In the genomic region with DNA sequence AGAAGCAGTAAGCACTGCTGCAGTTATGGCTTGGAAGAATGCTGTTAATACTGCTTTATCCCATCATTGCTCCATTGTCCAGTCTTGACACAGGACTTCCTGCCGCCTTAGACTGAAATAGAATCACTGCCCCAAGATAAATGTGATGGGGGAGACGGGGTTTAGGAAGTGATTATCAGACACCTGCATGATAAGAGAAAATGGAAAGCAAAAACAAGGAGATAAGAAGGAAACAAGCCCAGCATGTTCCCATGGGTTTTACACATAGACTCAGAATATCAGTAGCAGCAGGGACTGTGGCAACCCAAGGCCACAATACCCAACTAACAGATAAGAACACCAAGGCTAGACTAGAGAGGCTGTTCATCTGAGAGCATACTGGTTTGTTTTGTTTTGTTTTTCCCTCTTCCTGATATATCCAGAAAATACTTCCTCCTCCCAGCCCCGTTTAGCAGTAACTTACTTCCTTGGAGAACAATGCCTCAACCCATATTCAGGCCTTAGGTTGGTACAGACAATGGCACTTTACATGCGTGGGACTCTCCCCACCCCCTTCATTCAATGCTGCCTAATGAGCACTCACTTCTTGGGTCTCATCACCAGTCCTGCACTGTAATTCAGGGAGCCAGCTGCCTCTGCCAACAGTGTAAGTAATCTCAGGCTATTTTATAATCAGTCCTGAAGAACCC, we compare ENCODE assay signal across 20 cellular contexts.
A peak's percentile ranks its signal among the peaks of the same experiment; 100 is the strongest.
DNase-seq lines count a peak whose midpoint lies in the region; ATAC-seq and TF ChIP-seq lines count a peak whose summit lies in the region.
"Had no signal": no experiment of that assay in that cellular context is flagged by ENCODE, and none has a peak within 500 bp of the region (broad histone marks: within the 10 kb centered on the region; RNA-seq: fewer than 3 reads in every experiment).

No MANE protein-coding gene starts in this region.

- no peak for ATAC-seq in GM21619 (IDR thresholded peaks at IDR 0.05; ENCODE audit: unreplicated experiment)
- ATAC-seq in sciatic nerve, result no peak

- no peak overlapping the region for H3K4me3 Mint-ChIP-seq in dendritic cell treated with granulocyte-macrophage colony-stimulating factor and Interleukin-4, amounts not matched to agents 40 ng/mL and 50 ng/mL, for 4 days
- H3K4me3 Mint-ChIP-seq in progenitor cell of endocrine pancreas (ENCODE audit: low read depth), result no peak overlapping the region
- H3K4me3 Mint-ChIP-seq: CD4-positive, alpha-beta memory T cell had no signal

- no peak overlapping the region for H2BK120ac ChIP-seq in mesenchymal stem cell (ENCODE audit: low read depth, low read length)

- H4K8ac ChIP-seq in mesenchymal stem cell (ENCODE audit: low read length), result peak overlapping the region; percentile 38

- no peaks in the 10 kb centered on the region for H3K36me3 ChIP-seq in mesenchymal stem cell (ENCODE audit: control insufficient read depth in 1 of 2, insufficient read depth in 2 of 2, low read depth in 1 of 2, low read length in 2 of 2)
- H3K36me3 ChIP-seq: BLaER1, HAP-1 had no signal

- peak overlapping the region in 1 of 2 experiments; percentile 38 for H3K18ac ChIP-seq in mesenchymal stem cell (ENCODE audit: low read depth in 1 of 2, low read length in 2 of 2)

- 78% methylated on average over 4 of the region's 4 CpGs for WGBS in mesenchymal stem cell

- H2BK15ac ChIP-seq in mesenchymal stem cell (ENCODE audit: low read depth, poor library complexity, severe bottlenecking), result no peak overlapping the region

- DNase-seq in NCI-H226 (peak; percentile 9), mesenchymal stem cell (no peak), progenitor cell of endocrine pancreas (ENCODE audit: low spot score, unreplicated experiment) (no peak), SKM-1 treated with dmso at 0.1 percent for 144 hours (lab: John Stamatoyannopoulos, UW; ENCODE audit: unreplicated experiment) (no peak), sciatic nerve (ENCODE audit: low spot score) (no peak)
- DNase-seq: CD4-positive, alpha-beta memory T cell; DMS153; GF-D8; GM23248; KBM-7; NCI-H1105 treated with DMSO at 0.1 percent for 48 hours; NCI-H1694; NCI-H2081 treated with DMSO at 0.1 percent for 48 hours; NCI-H748 treated with DMSO at 0.1 percent for 48 hours; NK-92 treated with Interleukin-12 subunit alpha and Interleukin-12 subunit beta, amount 100 ng/mL, for 24 hours; SHP77 had no signal

- H2BK5ac ChIP-seq in mesenchymal stem cell (ENCODE audit: low read depth, low read length, poor library complexity, severe bottlenecking), result no peak overlapping the region

- no peak overlapping the region for H3K14ac ChIP-seq in mesenchymal stem cell (ENCODE audit: low read length in 2 of 2)

- H3K27me3 ChIP-seq in mesenchymal stem cell (ENCODE audit: control insufficient read depth in 1 of 2, insufficient read depth in 1 of 2, low read length in 2 of 2), result no peaks in the 10 kb centered on the region
- H3K27me3 ChIP-seq: BLaER1 had no signal

- peaks cover 31% of the 10 kb centered on the region for H3K9me3 Mint-ChIP-seq in dendritic cell treated with granulocyte-macrophage colony-stimulating factor and Interleukin-4, amounts not matched to agents 40 ng/mL and 50 ng/mL, for 4 days
- H3K9me3 Mint-ChIP-seq in progenitor cell of endocrine pancreas (ENCODE audit: low read depth), result peaks cover 22% of the 10 kb centered on the region

- peaks cover 13% of the 10 kb centered on the region for H3K27me3 Mint-ChIP-seq in dendritic cell treated with granulocyte-macrophage colony-stimulating factor and Interleukin-4, amounts not matched to agents 40 ng/mL and 50 ng/mL, for 4 days
- no peaks in the 10 kb centered on the region for H3K27me3 Mint-ChIP-seq in progenitor cell of endocrine pancreas

- peaks cover 3% of the 10 kb centered on the region for H3K79me1 ChIP-seq in mesenchymal stem cell (replicated peaks; ENCODE audit: low read length, poor library complexity, severe bottlenecking)

- peak overlapping the region; percentile 18 for H3K27ac Mint-ChIP-seq in dendritic cell treated with granulocyte-macrophage colony-stimulating factor and Interleukin-4, amounts not matched to agents 40 ng/mL and 50 ng/mL, for 4 days
- H3K27ac Mint-ChIP-seq in progenitor cell of endocrine pancreas, result peak overlapping the region; percentile 49
- H3K27ac Mint-ChIP-seq: CD4-positive, alpha-beta memory T cell had no signal

- H4K91ac ChIP-seq in mesenchymal stem cell (ENCODE audit: low read length), result no peak overlapping the region

- H3K4ac ChIP-seq in mesenchymal stem cell (ENCODE audit: low read depth in 1 of 2, low read length in 2 of 2), result no peak overlapping the region

- no peak overlapping the region for H3K9ac ChIP-seq in mesenchymal stem cell (ENCODE audit: low read length)
- H3K9ac ChIP-seq: BLaER1, GM23248 had no signal

- H2AK5ac ChIP-seq in mesenchymal stem cell (ENCODE audit: low read length, severe bottlenecking), result no peak overlapping the region

- no peak for TF ChIP-seq CTCF in progenitor cell of endocrine pancreas (IDR thresholded peaks at IDR 0.05; ENCODE audit: unreplicated experiment)

- intact Hi-C loops in dendritic cell treated with granulocyte-macrophage colony-stimulating factor and Interleukin-4, amounts not matched to agents 40 ng/mL and 50 ng/mL, for 4 days (cut with micrococcal nuclease), result no loop called here
- intact Hi-C loops in sciatic nerve (cut with DNase I), result loop anchor here (5.0 kb wide), 1 partner anchor 1465 kb away; no protein-coding TSS in a partner anchor

- H3K4me3 ChIP-seq in mesenchymal stem cell (ENCODE audit: insufficient read depth in 1 of 2, low read depth in 1 of 2, low read length in 2 of 2), result no peak overlapping the region
- H3K4me3 ChIP-seq: BLaER1, GM23248, HAP-1 had no signal

- peaks cover 13% of the 10 kb centered on the region for H3K4me1 Mint-ChIP-seq in dendritic cell treated with granulocyte-macrophage colony-stimulating factor and Interleukin-4, amounts not matched to agents 40 ng/mL and 50 ng/mL, for 4 days (ENCODE audit: low read depth)
- H3K4me1 Mint-ChIP-seq in progenitor cell of endocrine pancreas (ENCODE audit: low read depth), result no peaks in the 10 kb centered on the region
- H3K4me1 Mint-ChIP-seq: CD4-positive, alpha-beta memory T cell had no signal

- no peak overlapping the region for H3K27ac ChIP-seq in mesenchymal stem cell (ENCODE audit: low read length, poor library complexity, severe bottlenecking)
- H3K27ac ChIP-seq: BLaER1, GM23248 had no signal

- H2BK12ac ChIP-seq in mesenchymal stem cell (ENCODE audit: low read length in 2 of 2), result no peak overlapping the region

- peaks cover 14% of the 10 kb centered on the region for H3K9me3 ChIP-seq in mesenchymal stem cell (ENCODE audit: control insufficient read depth, low read length)

- H3K23ac ChIP-seq in mesenchymal stem cell (ENCODE audit: low read length in 2 of 2), result no peak overlapping the region

- H3K4me2 ChIP-seq in mesenchymal stem cell (ENCODE audit: low read length, poor library complexity, severe bottlenecking), result no peak overlapping the region
- H3K4me2 ChIP-seq: BLaER1 had no signal

- H3K4me1 ChIP-seq in mesenchymal stem cell (ENCODE audit: control insufficient read depth, insufficient read depth, low read depth, low read length), result peaks cover 1% of the 10 kb centered on the region
- H3K4me1 ChIP-seq: BLaER1, HAP-1 had no signal

- H3K36me3 Mint-ChIP-seq in dendritic cell treated with granulocyte-macrophage colony-stimulating factor and Interleukin-4, amounts not matched to agents 40 ng/mL and 50 ng/mL, for 4 days (ENCODE audit: low read depth), result peaks cover 9% of the 10 kb centered on the region
- peaks cover 12% of the 10 kb centered on the region for H3K36me3 Mint-ChIP-seq in progenitor cell of endocrine pancreas (ENCODE audit: insufficient read depth)
- H3K36me3 Mint-ChIP-seq: CD4-positive, alpha-beta memory T cell had no signal

- H2AFZ ChIP-seq in mesenchymal stem cell (ENCODE audit: low read depth, low read length), result no peak overlapping the region
- H2AFZ ChIP-seq: GM23248 had no signal
